7 cellular contexts compared by ENCODE assay signal in genomic region chr2:26212011-26212410, GRCh38.
"Had no signal": no experiment of that assay in that cellular context is flagged by ENCODE, and none has a peak within 500 bp of the region (broad histone marks: within the 10 kb centered on the region; RNA-seq: fewer than 3 reads in every experiment).

No MANE protein-coding gene starts in this region.

- ATAC-seq: K562 had no signal

- H3K4me3 ChIP-seq: K562 had no signal

- H3K9ac ChIP-seq: KMS-11 had no signal

- H3K4me2 ChIP-seq: KMS-11 had no signal

- FAIRE-seq: HTR-8/SVneo, K562 had no signal

- DNase-seq: IMR-90, KBM-7, KG1 had no signal

- H3K27ac ChIP-seq: HL-60, KMS-11 had no signal
